1 cellular context compared by ENCODE assay signal in genomic region chr19:47195462-47195861, GRCh38.
TF ChIP-seq lines count a peak whose summit lies in the region.

No MANE protein-coding gene starts in this region.

TF ChIP-seq in GM23338, 12 proteins besides CTCF, POLR2A, EP300 and RAD21:
- TF ChIP-seq ZNF462 (CRISPR knock-in tag; IDR thresholded peaks at IDR 0.05) (no peak), EZH2phosphoT487 (IDR thresholded peaks at IDR 0.05; ENCODE audit: unreplicated experiment) (no peak), JUNB (IDR thresholded peaks at IDR 0.05; ENCODE audit: unreplicated experiment) (no peak), STAT1 (IDR thresholded peaks at IDR 0.05; ENCODE audit: unreplicated experiment) (no peak), NANOG (IDR thresholded peaks at IDR 0.05; ENCODE audit: borderline replicate concordance) (no peak)
